ENCODE assay signal across 9 cellular contexts in the genomic region with DNA sequence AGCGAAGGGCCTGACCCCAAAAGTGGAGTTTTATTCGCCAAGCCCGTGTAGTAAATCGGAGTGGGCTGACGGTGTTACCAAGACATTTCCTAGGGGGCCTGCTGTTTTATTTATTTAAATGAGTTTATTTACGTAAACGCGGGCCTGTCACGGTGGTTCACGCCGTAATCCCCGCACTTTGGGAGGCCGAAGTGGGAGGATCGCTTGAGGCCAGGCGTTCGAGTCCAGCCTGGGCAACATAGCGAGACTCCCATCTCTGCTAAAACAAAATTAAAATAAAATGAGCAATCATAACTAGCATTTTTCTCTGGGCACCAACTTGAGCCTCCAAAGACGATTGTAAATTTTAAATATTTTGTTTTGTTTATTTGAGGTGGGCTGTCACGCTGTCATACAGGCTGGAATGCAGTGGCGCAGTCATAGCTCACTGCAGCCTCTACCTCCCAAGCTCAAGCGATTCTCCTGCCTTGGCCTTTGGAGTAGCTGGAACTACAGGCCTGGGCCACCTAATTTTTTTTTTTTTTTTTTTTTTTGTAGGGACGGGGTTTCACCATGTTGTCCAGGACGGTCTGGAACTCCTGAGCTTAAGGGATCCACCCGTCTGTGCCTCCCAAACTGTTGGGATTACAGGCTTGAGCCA. TPM values are rescaled to one million over a fixed set of nuclear protein-coding genes. Genes with fewer than 3 reads are reported as not detected.
A peak's percentile ranks its signal among the peaks of the same experiment; 100 is the strongest.
DNase-seq lines count a peak whose midpoint lies in the region; ATAC-seq lines count a peak whose summit lies in the region.
"Had no signal": no experiment of that assay in that cellular context is flagged by ENCODE, and none has a peak within 500 bp of the region (broad histone marks: within the 10 kb centered on the region; RNA-seq: fewer than 3 reads in every experiment).

No MANE protein-coding gene starts in this region.

- peaks cover 2 to 36% (median 27%) of the 10 kb centered on the region in 5 donors for H3K4me1 ChIP-seq in subcutaneous abdominal adipose tissue (ENCODE audit: control insufficient read depth in 5 of 5, insufficient read depth in 5 of 5, low read length in 5 of 5)

- peaks cover 54% of the 10 kb centered on the region for H3K4me1 Mint-ChIP-seq in activated CD4-positive, alpha-beta T cell treated with anti-CD3 and anti-CD28 coated beads for 36 hours
- H3K4me1 Mint-ChIP-seq in activated naive CD8-positive, alpha-beta T cell treated with anti-CD3 and anti-CD28 coated beads for 36 hours = peaks cover 58% of the 10 kb centered on the region
- peaks cover 37 to 60% of the 10 kb centered on the region in 2 donors for H3K4me1 Mint-ChIP-seq in immature natural killer cell

- peak overlapping the region; percentile 94 to 100 (median 99) for H3K9ac ChIP-seq in subcutaneous abdominal adipose tissue (ENCODE audit: low read length in 5 of 5)

- H3K4me3 Mint-ChIP-seq in activated CD4-positive, alpha-beta T cell treated with anti-CD3 and anti-CD28 coated beads for 36 hours = peak overlapping the region; percentile 94
- H3K4me3 Mint-ChIP-seq in activated naive CD8-positive, alpha-beta T cell treated with anti-CD3 and anti-CD28 coated beads for 36 hours = peak overlapping the region; percentile 98
- peak overlapping the region; percentile 94 to 99 (median 96) for H3K4me3 Mint-ChIP-seq in immature natural killer cell

- CTCF ChIA-PET in activated CD4-positive, alpha-beta T cell treated with anti-CD3 and anti-CD28 coated beads for 36 hours (lab: Charles Lee) = interaction anchor here (0.6 to 1.0 kb wide), 4 partner anchors 21 to 508 kb away, joined by 3 to 6 read pairs (median 3); a partner anchor contains a TSS

- no peaks in the 10 kb centered on the region for H3K9me3 ChIP-seq in subcutaneous abdominal adipose tissue (ENCODE audit: control insufficient read depth in 5 of 5, low read length in 5 of 5)

- POLR2A ChIA-PET in activated CD4-positive, alpha-beta T cell treated with anti-CD3 and anti-CD28 coated beads for 36 hours (lab: Charles Lee) = interaction anchor here (1.1 to 1.9 kb wide), 4 partner anchors 59 to 360 kb away, joined by 3 to 9 read pairs (median 4); a partner anchor contains a TSS

- H3K27me3 Mint-ChIP-seq in activated CD4-positive, alpha-beta T cell treated with anti-CD3 and anti-CD28 coated beads for 36 hours = no peaks in the 10 kb centered on the region
- no peaks in the 10 kb centered on the region for H3K27me3 Mint-ChIP-seq in activated naive CD8-positive, alpha-beta T cell treated with anti-CD3 and anti-CD28 coated beads for 36 hours
- H3K27me3 Mint-ChIP-seq in immature natural killer cell (ENCODE audit: low read depth in 3 of 3) = peaks cover 9 to 21% (median 9%) of the 10 kb centered on the region in 3 donors

- peak overlapping the region; percentile 96 for H3K27ac Mint-ChIP-seq in activated CD4-positive, alpha-beta T cell treated with anti-CD3 and anti-CD28 coated beads for 36 hours
- peak overlapping the region; percentile 98 for H3K27ac Mint-ChIP-seq in activated naive CD8-positive, alpha-beta T cell treated with anti-CD3 and anti-CD28 coated beads for 36 hours
- H3K27ac Mint-ChIP-seq in immature natural killer cell = peak overlapping the region; percentile 96 to 100 (median 98)

- peaks cover 54% of the 10 kb centered on the region for H3K36me3 Mint-ChIP-seq in activated CD4-positive, alpha-beta T cell treated with anti-CD3 and anti-CD28 coated beads for 36 hours (ENCODE audit: low read depth)
- H3K36me3 Mint-ChIP-seq in activated naive CD8-positive, alpha-beta T cell treated with anti-CD3 and anti-CD28 coated beads for 36 hours = peaks cover 58% of the 10 kb centered on the region
- peaks cover 16 to 28% (median 26%) of the 10 kb centered on the region in 3 donors for H3K36me3 Mint-ChIP-seq in immature natural killer cell

- no peak for ATAC-seq in activated CD4-positive, alpha-beta T cell treated with anti-CD3 and anti-CD28 coated beads for 36 hours

- no peak for DNase-seq in activated CD4-positive, alpha-beta T cell treated with anti-CD3 and anti-CD28 coated beads for 36 hours
- DNase-seq in activated CD4-positive, alpha-beta T cell treated with anti-CD3 and anti-CD28 coated beads, Interleukin-2, amount 50 U/mL, for 48 hours = no peak
- DNase-seq in activated naive CD8-positive, alpha-beta T cell treated with anti-CD3 and anti-CD28 coated beads for 36 hours = no peak
- DNase-seq in immature natural killer cell (peak in 1 of 3 donors; percentile 26), NCI-H2196 treated with DMSO at 0.1 percent for 48 hours (lab: John Stamatoyannopoulos, UW; ENCODE audit: unreplicated experiment) (no peak), cerebellar nuclear complex (lab: John Stamatoyannopoulos, UW) (no peak), NCI-H2107 (lab: John Stamatoyannopoulos, UW) (no peak)
- DNase-seq: NCI-H510A treated with DMSO at 0.1 percent for 48 hours had no signal

- peaks cover 20 to 47% (median 40%) of the 10 kb centered on the region in 5 donors for H3K36me3 ChIP-seq in subcutaneous abdominal adipose tissue (ENCODE audit: control insufficient read depth in 5 of 5, insufficient read depth in 5 of 5, low read length in 5 of 5)

- intact Hi-C loops in activated CD4-positive, alpha-beta T cell treated with anti-CD3 and anti-CD28 coated beads for 36 hours (cut with DNase I, micrococcal nuclease) = loop anchor here (2.0 to 5.0 kb wide), 7 partner anchors 87 to 523 kb away; a partner anchor contains a TSS

- peak overlapping the region; percentile 97 for H3K27ac ChIP-seq in subcutaneous abdominal adipose tissue (ENCODE audit: low read depth, low read length)

- no peaks in the 10 kb centered on the region for H3K27me3 ChIP-seq in subcutaneous abdominal adipose tissue (ENCODE audit: control insufficient read depth in 5 of 5, insufficient read depth in 4 of 5, low read length in 5 of 5)

- no peaks in the 10 kb centered on the region for H3K9me3 Mint-ChIP-seq in activated CD4-positive, alpha-beta T cell treated with anti-CD3 and anti-CD28 coated beads for 36 hours (ENCODE audit: low read depth)
- H3K9me3 Mint-ChIP-seq in activated naive CD8-positive, alpha-beta T cell treated with anti-CD3 and anti-CD28 coated beads for 36 hours = no peaks in the 10 kb centered on the region
- H3K9me3 Mint-ChIP-seq in immature natural killer cell = no peaks in the 10 kb centered on the region

- peak overlapping the region; percentile 75 to 95 (median 90) for H3K4me3 ChIP-seq in subcutaneous abdominal adipose tissue (ENCODE audit: low read depth in 1 of 5, low read length in 5 of 5)

RNA-seq across cellular contexts. Expression of a gene that starts 1.0 kb away (rescaled TPM):
- total RNA-seq in activated CD4-positive, alpha-beta T cell treated with anti-CD3 and anti-CD28 coated beads for 36 hours = 10 to 100 TPM; 51.1 to 52.0 TPM
- 10 to 100 TPM; 57.5 to 58.9 TPM for total RNA-seq in activated naive CD8-positive, alpha-beta T cell treated with anti-CD3 and anti-CD28 coated beads for 36 hours
- 10 to 100 TPM; 69.8 to 98.9 (median 75.0) TPM for polyA plus RNA-seq in immature natural killer cell

RNA-seq across cellular contexts. Expression of a gene that starts 7.5 kb away (rescaled TPM):
- total RNA-seq in activated CD4-positive, alpha-beta T cell treated with anti-CD3 and anti-CD28 coated beads for 36 hours = 1 to 10 TPM; 4.9 to 5.5 TPM
- 1 to 10 TPM; 5.6 to 6.0 TPM for total RNA-seq in activated naive CD8-positive, alpha-beta T cell treated with anti-CD3 and anti-CD28 coated beads for 36 hours
- 1 to 10 TPM in 2 of 3 donors, not detected in 1; 1.9 to 4.7 TPM for polyA plus RNA-seq in immature natural killer cell

RNA-seq across cellular contexts. Expression of a gene that starts 38.7 kb away (rescaled TPM):
- under 1 TPM; 0.57 to 0.58 TPM for total RNA-seq in activated CD4-positive, alpha-beta T cell treated with anti-CD3 and anti-CD28 coated beads for 36 hours
- under 1 TPM; 0.42 to 0.70 TPM for total RNA-seq in activated naive CD8-positive, alpha-beta T cell treated with anti-CD3 and anti-CD28 coated beads for 36 hours
- polyA plus RNA-seq in immature natural killer cell = 1 to 10 TPM; 1.3 to 6.5 (median 2.8) TPM

RNA-seq across cellular contexts. Expression of a gene that starts 54.9 kb away (rescaled TPM):
- 10 to 100 TPM; 10.1 to 12.1 TPM for total RNA-seq in activated CD4-positive, alpha-beta T cell treated with anti-CD3 and anti-CD28 coated beads for 36 hours
- total RNA-seq in activated naive CD8-positive, alpha-beta T cell treated with anti-CD3 and anti-CD28 coated beads for 36 hours = 1 to 10 TPM; 8.0 to 8.3 TPM
- polyA plus RNA-seq in immature natural killer cell = 1 to 10 TPM; 3.2 to 9.4 (median 4.6) TPM

RNA-seq across cellular contexts. Expression of a gene that starts 57.4 kb away (rescaled TPM):
- total RNA-seq in activated CD4-positive, alpha-beta T cell treated with anti-CD3 and anti-CD28 coated beads for 36 hours = 10 to 100 TPM; 20.5 to 25.2 TPM
- 10 to 100 TPM; 29.7 to 30.1 TPM for total RNA-seq in activated naive CD8-positive, alpha-beta T cell treated with anti-CD3 and anti-CD28 coated beads for 36 hours
- polyA plus RNA-seq in immature natural killer cell = 10 to 100 TPM in 1 of 3 donors, 1 to 10 TPM in 2; 7.6 to 14.9 (median 9.6) TPM
